ENCODE assay signal across 1 cellular context in genomic region chr2:187640926-187641510, GRCh38.
TF ChIP-seq lines count a peak whose summit lies in the region.

No MANE protein-coding gene starts in this region.

TF ChIP-seq in HCT116, 20 proteins besides CTCF, POLR2A, EP300 and RAD21 (continued from another document):
- TF ChIP-seq REST (IDR thresholded peaks at IDR 0.05; ENCODE audit: low read depth) (no peak), MAX (IDR thresholded peaks at IDR 0.05) (no peak), POLR2AphosphoS5 (IDR thresholded peaks at IDR 0.05; ENCODE audit: low read depth, low read length) (no peak), SP1 (IDR thresholded peaks at IDR 0.05; ENCODE audit: low read depth) (no peak), EZH2phosphoT487 (IDR thresholded peaks at IDR 0.05; ENCODE audit: borderline replicate concordance) (no peak), TCF7L2 (IDR thresholded peaks at IDR 0.05; ENCODE audit: borderline replicate concordance, extremely low read depth, insufficient read depth, insufficient read length) (no peak), YY1 (IDR thresholded peaks at IDR 0.05; ENCODE audit: extremely low read depth, insufficient replicate concordance, low read depth, low read length) (no peak)
- TF ChIP-seq, protein P1, sequence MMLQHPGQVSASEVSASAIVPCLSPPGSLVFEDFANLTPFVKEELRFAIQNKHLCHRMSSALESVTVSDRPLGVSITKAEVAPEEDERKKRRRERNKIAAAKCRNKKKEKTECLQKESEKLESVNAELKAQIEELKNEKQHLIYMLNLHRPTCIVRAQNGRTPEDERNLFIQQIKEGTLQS (IDR thresholded peaks at IDR 0.05) = no peak
